In the genomic region with DNA sequence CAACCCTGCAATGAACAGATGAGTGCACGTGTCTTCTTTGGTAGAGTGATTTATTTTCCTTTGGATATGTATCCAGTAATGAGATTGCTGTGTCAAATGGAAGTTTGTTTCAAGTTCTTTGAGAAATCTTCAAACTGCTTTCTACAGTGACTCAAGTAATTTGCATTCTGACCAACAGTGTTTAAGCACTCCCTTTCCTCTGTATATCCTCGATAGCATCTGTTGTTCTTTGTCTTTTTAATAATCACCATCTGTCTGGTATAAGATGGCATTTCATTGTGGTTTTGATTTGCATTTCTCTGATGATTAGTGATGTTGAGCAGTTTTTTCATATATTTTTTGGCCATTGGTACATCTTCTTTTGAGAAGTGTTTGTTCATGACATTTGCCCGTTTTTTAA, we compare ENCODE assay signal across 16 cellular contexts.
"Had no signal": no experiment of that assay in that cellular context is flagged by ENCODE, and none has a peak within 500 bp of the region (broad histone marks: within the 10 kb centered on the region; RNA-seq: fewer than 3 reads in every experiment).

No MANE protein-coding gene starts in this region.

- DNase-seq: activated CD4-positive, alpha-beta memory T cell treated with anti-CD3 and anti-CD28 coated beads, Interleukin-2, amount 10 ng/mL, durations not matched to agents 7 days and 5 days; activated CD4-positive, alpha-beta T cell treated with anti-CD3 and anti-CD28 coated beads for 48 hours; activated effector memory CD4-positive, alpha-beta T cell treated with Interleukin-2 at 50 U/mL for 16 hours; activated naive CD4-positive, alpha-beta T cell treated with anti-CD3 and anti-CD28 coated beads for 36 hours; activated naive CD8-positive, alpha-beta T cell treated with anti-CD3 and anti-CD28 coated beads, Interleukin-2, amount 10 ng/mL, durations not matched to agents 7 days and 5 days; activated T-cell treated with anti-CD3 and anti-CD28 coated beads, Interleukin-2, amount 50 U/mL, for 72 hours; amygdala; colonic mucosa; heart right ventricle; islet precursor cell; left cardiac atrium; right cardiac atrium; stimulated activated CD4-positive, alpha-beta T cell treated with anti-CD3 and anti-CD28 coated beads, Interleukin-12 subunit alpha, Interleukin-12 subunit beta, amount 100 ng/mL, for 4 hours; substantia nigra; thyroid gland had no signal

- FAIRE-seq: bronchial epithelial cell had no signal

- ATAC-seq: activated T-cell treated with anti-CD3 and anti-CD28 coated beads, Interleukin-2, amount 50 U/mL, for 72 hours; heart right ventricle; left cardiac atrium; right cardiac atrium had no signal
